Comparison of ENCODE assay signal across 8 cellular contexts in the genomic region with DNA sequence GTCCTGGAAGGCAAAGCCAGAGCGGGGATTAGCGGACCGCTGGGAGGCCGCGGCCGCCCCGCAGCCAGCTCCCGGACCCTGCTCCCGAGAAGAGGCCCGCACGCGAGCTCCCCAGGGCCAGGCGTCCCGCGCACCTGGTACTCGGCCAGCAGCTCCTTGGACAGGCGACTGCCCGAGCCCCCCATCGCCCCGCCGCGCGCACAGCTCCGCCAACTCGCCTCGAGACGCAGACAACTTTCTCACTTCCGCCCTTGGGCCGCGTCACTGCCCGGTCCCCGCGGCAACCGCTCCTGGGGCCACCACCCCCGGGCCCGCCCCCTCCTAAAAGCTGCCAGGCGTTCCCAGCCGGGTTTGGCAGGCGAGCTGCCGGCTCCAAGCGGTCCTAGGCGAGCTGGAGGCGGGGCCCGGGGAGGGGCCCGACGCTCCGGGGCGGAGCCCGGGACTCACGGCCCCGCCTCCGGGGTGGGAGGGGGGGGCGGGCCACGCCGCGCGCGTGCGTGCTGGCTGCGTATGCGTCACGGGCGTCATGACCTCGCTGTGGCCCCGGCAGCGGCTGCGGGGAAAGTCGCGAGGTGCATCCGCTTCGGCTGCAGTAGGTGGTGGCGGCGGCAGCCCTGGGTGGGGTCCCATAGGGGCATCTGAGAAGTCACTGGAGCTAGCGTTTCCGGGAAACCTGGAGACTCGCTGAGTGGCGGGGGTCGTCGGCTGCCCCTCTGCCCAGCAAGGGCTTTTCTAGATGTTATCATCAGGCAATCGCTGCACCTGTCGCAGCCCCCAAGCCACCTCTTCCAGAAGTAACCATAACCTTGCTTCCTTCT. TPM values are rescaled to one million over a fixed set of nuclear protein-coding genes. Genes with fewer than 3 reads are reported as not detected.
DNase-seq lines count a peak whose midpoint lies in the region; ATAC-seq, FAIRE-seq and TF ChIP-seq lines count a peak whose summit lies in the region.

A gene (minus strand): TSS at position 241 of the 818 bp plus-strand sequence. CDS start 56 bp downstream, at position 185.
A gene with protein sequence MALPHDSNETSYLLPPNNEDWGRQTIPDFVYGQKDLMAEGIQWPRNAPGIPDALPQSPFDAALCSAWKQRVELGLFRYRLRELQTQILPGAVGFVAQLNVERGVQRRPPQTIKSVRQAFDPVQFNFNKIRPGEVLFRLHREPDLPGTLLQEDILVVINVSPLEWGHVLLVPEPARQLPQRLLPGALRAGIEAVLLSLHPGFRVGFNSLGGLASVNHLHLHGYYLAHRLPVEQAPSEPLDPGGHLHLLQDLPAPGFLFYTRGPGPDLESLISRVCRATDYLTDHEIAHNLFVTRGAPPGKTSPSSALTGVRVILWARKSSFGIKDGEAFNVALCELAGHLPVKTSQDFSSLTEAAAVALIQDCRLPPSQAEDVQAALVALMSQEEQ (plus strand): TSS at position 509 of the 818 bp plus-strand sequence. CDS start 6,700 bp downstream, outside the sequence.

- no peak for TF ChIP-seq CTCF in keratinocyte (optimal IDR thresholded peaks at IDR 0.05 in 1 of 3, IDR thresholded peaks at IDR 0.05 in 1 of 3, conservative IDR thresholded peaks at IDR 0.05 in 1 of 3; ENCODE audit: extremely low read depth in 1 of 3, insufficient read depth in 2 of 3, low read length in 3 of 3)

- ATAC-seq in HG03432 (IDR thresholded peaks at IDR 0.05; ENCODE audit: unreplicated experiment) = peak; percentile 85

- H4K20me1 ChIP-seq in keratinocyte (ENCODE audit: control insufficient read depth, extremely low read depth, insufficient read depth, low read length) = peaks cover 3% of the 10 kb centered on the region

- no peaks in the 10 kb centered on the region for H3K9me1 ChIP-seq in keratinocyte (ENCODE audit: control insufficient read depth, extremely low read depth, insufficient read depth, low read length)

- peak within 1 kb of the TSS; percentile 76 for H2AFZ ChIP-seq in keratinocyte (ENCODE audit: control insufficient read depth, low read length)

- no peaks in the 10 kb centered on the region for H3K9me3 ChIP-seq in keratinocyte (ENCODE audit: control insufficient read depth, low read depth, low read length)

- H3K4me2 ChIP-seq in keratinocyte (ENCODE audit: control insufficient read depth, extremely low read depth, insufficient read depth, low read depth, low read length) = peak within 1 kb of the TSS; percentile 88

- dilution Hi-C loops in keratinocyte (cut with MboI; ENCODE audit: extremely low pct_ligation_motif_present, low sequenced_read_pairs) = no loop called here

- peaks cover 25% of the 10 kb centered on the region for H3K4me1 ChIP-seq in keratinocyte (ENCODE audit: control insufficient read depth, extremely low read depth, insufficient read depth, low read length)

- H3K36me3 ChIP-seq in keratinocyte (ENCODE audit: control insufficient read depth in 2 of 2, extremely low read depth in 1 of 2, insufficient read depth in 2 of 2, low read length in 2 of 2) = peaks cover 16 to 17% of the 10 kb centered on the region in 2 experiments

- FAIRE-seq in keratinocyte (lab: Jason Lieb, UNC) = no peak

- H3K27me3 ChIP-seq in keratinocyte (ENCODE audit: control insufficient read depth, extremely low read depth, insufficient read depth, low read length) = no peaks in the 10 kb centered on the region

- peak; percentile 90 for TF ChIP-seq POLR2A in GM19193 (IDR thresholded peaks at IDR 0.05; ENCODE audit: extremely low read depth, insufficient read depth, insufficient read length)

- H3K9ac ChIP-seq in keratinocyte (ENCODE audit: control insufficient read depth, extremely low read depth, insufficient read depth, low read length) = peak within 1 kb of the TSS; percentile 86

- DNase-seq in Ammon's horn (ENCODE audit: low spot score) (peak; percentile 98), NCI-H460 (ENCODE audit: extremely low read depth, low read depth) (peak; percentile 96), cerebellar cortex (ENCODE audit: low spot score) (peak; percentile 94), keratinocyte (ENCODE audit: low read depth, low spot score) (peak; percentile 79)
- peak; percentile 97 for DNase-seq in activated CD4-positive, CD25-positive, alpha-beta regulatory T cell treated with anti-CD3 and anti-CD28 coated beads, Interleukin-2, amount 50 U/mL, for 72 hours
- DNase-seq in stimulated activated CD4-positive, alpha-beta T cell treated with anti-CD3 and anti-CD28 coated beads, Interleukin-12 subunit alpha, Interleukin-12 subunit beta, amount 100 ng/mL, for 48 hours (ENCODE audit: low read depth in 2 of 3, low spot score in 1 of 3) = peak; percentile 95 to 97 (median 96)

- peak within 1 kb of the TSS; percentile 72 to 76 (median 73) for H3K4me3 ChIP-seq in keratinocyte (ENCODE audit: control insufficient read depth in 2 of 3, extremely low read depth in 1 of 3, insufficient read depth in 2 of 3, low read depth in 1 of 3, low read length in 3 of 3)

- peak within 1 kb of the TSS; percentile 78 for H3K27ac ChIP-seq in keratinocyte (ENCODE audit: control insufficient read depth, insufficient read depth, low read length)

- H3K79me2 ChIP-seq in keratinocyte (ENCODE audit: control insufficient read depth, insufficient read depth, low read length) = peaks cover 15% of the 10 kb centered on the region

RNA-seq across cellular contexts. Expression of the first gene that starts in this region (rescaled TPM):
- 51.0 and 54.1 TPM in 2 replicates for total RNA-seq in NCI-H460 (2014; rRNA removed; shearing (Covaris generic))
- 25.2 and 34.6 TPM in 2 replicates for polyA plus RNA-seq in NCI-H460 (2014; cell fraction: nucleus; rRNA removed)
- 70.9 to 83.0 TPM (median 80.6 TPM) in 3 replicates for polyA plus RNA-seq in keratinocyte
- 33.8 TPM for polyA plus RNA-seq in keratinocyte (2011; ENCODE audit: low read depth)
- polyA plus RNA-seq in keratinocyte (2011; cell fraction: cytosol; rRNA removed) = 51.8 and 74.3 TPM in 2 replicates
- polyA plus RNA-seq in keratinocyte (2011; cell fraction: nucleus; rRNA removed) = 46.8 and 61.8 TPM in 2 replicates
- polyA plus RNA-seq in keratinocyte (2012; ENCODE audit: low replicate concordance) = 54.8 and 97.3 TPM in 2 replicates
- 35.8 to 66.9 TPM (median 47.6 TPM) in 3 replicates for polyA minus RNA-seq in keratinocyte
- polyA minus RNA-seq in keratinocyte (2011; cell fraction: cytosol; rRNA and poly(A)+ RNA removed) = 38.2 TPM
- 8.5 and 8.9 TPM in 2 replicates for polyA minus RNA-seq in keratinocyte (2011; cell fraction: nucleus; rRNA and poly(A)+ RNA removed)

RNA-seq across cellular contexts. Expression of the second gene that starts in this region (rescaled TPM):
- 1.2 and 3.4 TPM in 2 replicates for total RNA-seq in NCI-H460 (2014; rRNA removed; shearing (Covaris generic))
- polyA plus RNA-seq in NCI-H460 (2014; cell fraction: nucleus; rRNA removed) = 0.81 and 1.4 TPM in 2 replicates
- polyA plus RNA-seq in keratinocyte = 0.92 to 2.7 TPM (median 1.0 TPM) in 3 replicates
- polyA plus RNA-seq in keratinocyte (2011; ENCODE audit: low read depth) = not detected
- polyA plus RNA-seq in keratinocyte (2011; cell fraction: cytosol; rRNA removed) = 0.90 and 1.2 TPM in 2 replicates
- 3.4 TPM in 2 replicates for polyA plus RNA-seq in keratinocyte (2011; cell fraction: nucleus; rRNA removed)
- polyA plus RNA-seq in keratinocyte (2012; ENCODE audit: low replicate concordance) = 0.28 and 1.9 TPM in 2 replicates
- 3.2 to 10.8 TPM (median 4.1 TPM) in 3 replicates for polyA minus RNA-seq in keratinocyte
- 3.8 TPM for polyA minus RNA-seq in keratinocyte (2011; cell fraction: cytosol; rRNA and poly(A)+ RNA removed)
- polyA minus RNA-seq in keratinocyte (2011; cell fraction: nucleus; rRNA and poly(A)+ RNA removed) = 4.0 and 4.6 TPM in 2 replicates

Comparison
In these comparisons a context has a peak if more than half of its experiments do, and no peak if none do; other contexts are left out.
1. Peak in every context shown above with its lines: DNase-seq, ATAC-seq, H3K4me3 ChIP-seq and H3K27ac ChIP-seq.